16 cellular contexts compared by ENCODE assay signal in the genomic region with DNA sequence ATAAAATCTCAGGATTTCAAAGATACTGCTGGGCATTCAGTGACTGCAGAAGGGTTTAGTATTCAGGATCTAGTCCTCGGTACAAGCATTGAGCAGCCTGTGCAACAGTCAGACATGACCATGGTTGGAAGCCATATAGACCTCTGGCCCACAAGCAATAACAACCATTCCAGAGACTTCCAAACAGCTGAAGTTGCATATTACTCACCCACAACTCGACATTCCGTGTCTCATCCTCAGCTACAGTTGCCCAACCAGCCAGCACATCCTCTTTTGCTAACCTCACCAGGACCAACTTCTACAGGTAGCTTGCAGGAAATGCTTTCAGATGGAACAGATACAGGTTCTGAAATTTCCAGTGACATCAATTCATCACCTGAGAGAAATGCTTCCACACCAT.
"Had no signal": no experiment of that assay in that cellular context is flagged by ENCODE, and none has a peak within 500 bp of the region (broad histone marks: within the 10 kb centered on the region; RNA-seq: fewer than 3 reads in every experiment).

No MANE protein-coding gene starts in this region.

- ATAC-seq: activated CD8-positive, alpha-beta T cell treated with anti-CD3 and anti-CD28 coated beads for 36 hours; body of pancreas; effector memory CD8-positive, alpha-beta T cell had no signal

- H3K9me3 ChIP-seq: body of pancreas, tibial artery, vagina had no signal

- DNase-seq: activated CD4-positive, alpha-beta T cell treated with anti-CD3 and anti-CD28 coated beads for 4 hours; activated CD8-positive, alpha-beta memory T cell treated with anti-CD3 and anti-CD28 coated beads, Interleukin-2, amount 50 U/mL, for 48 hours; activated CD8-positive, alpha-beta T cell treated with anti-CD3 and anti-CD28 coated beads for 36 hours; activated naive CD4-positive, alpha-beta T cell treated with anti-CD3 and anti-CD28 coated beads, Interleukin-2, amount 10 ng/mL, durations not matched to agents 7 days and 5 days; body of pancreas; effector memory CD8-positive, alpha-beta T cell; erythroblast; head of caudate nucleus; midbrain; naive B cell; retina; T-helper 1 cell; tibial artery had no signal

- H3K27me3 ChIP-seq: body of pancreas, tibial artery, vagina had no signal

- H3K4me3 ChIP-seq: body of pancreas, skin epidermis, tibial artery, vagina had no signal

- H3K27ac ChIP-seq: body of pancreas, skin epidermis, tibial artery, vagina had no signal

- FAIRE-seq: islet of Langerhans had no signal

- H3K36me3 ChIP-seq: tibial artery, vagina had no signal

- H3K4me1 ChIP-seq: body of pancreas, tibial artery, vagina had no signal
